ENCODE assay signal across 8 cellular contexts in the genomic region with DNA sequence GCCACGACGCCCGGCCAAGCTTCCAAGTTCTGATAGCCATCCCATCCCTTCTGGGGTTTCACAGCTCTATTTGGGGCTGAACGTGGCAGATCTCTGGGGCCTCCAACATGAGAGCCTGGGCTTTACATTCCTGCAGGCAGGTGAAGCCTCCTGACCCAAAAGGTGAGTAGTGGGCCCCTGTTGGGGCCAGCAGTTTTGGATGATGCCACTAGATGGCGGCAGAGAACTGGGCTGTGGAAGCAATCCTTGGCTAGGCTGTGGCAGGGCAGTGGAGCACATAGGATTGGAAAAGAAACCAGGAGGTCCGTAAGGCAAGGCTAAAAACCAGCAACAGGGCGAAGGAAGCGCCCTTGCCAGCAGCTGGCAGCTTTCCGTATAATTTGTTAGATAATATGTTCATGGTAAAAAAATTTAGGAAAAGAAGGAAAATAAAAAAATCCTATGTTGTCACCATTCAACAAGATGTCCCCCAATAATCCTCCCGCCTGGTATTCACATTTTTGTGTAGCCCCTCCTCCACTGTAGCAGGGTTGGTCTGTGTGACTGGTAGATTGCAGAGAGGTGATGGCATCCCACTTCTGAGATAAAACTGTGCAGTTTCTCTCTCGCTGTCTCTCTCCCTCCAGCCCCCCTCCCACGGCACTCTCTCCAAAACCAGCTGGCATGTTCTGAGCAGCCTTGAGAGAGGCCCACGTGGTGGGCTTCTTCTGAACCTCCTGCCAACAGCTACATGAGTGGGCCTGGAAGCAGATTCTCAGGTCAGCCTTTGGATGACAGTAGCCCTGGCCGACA. TPM values are rescaled to one million over a fixed set of nuclear protein-coding genes. Genes with fewer than 3 reads are reported as not detected.
DNase-seq lines count a peak whose midpoint lies in the region; ATAC-seq and TF ChIP-seq lines count a peak whose summit lies in the region.

No MANE protein-coding gene starts in this region.

- ATAC-seq in GM19463 (IDR thresholded peaks at IDR 0.05; ENCODE audit: unreplicated experiment) (peak; percentile 86), Right ventricle myocardium inferior (peak; percentile 72)

- WGBS in prostate gland, result 49% methylated on average over 14 of the region's 14 CpGs

- intact Hi-C loops in Caco-2 (cut with micrococcal nuclease; ENCODE audit: unreplicated experiment), result loop anchor here (1.0 to 10.0 kb wide), 3 partner anchors 37 to 1352 kb away; no protein-coding TSS in a partner anchor
- intact Hi-C loops in Right ventricle myocardium inferior (cut with DNase I), result loop anchor here (2.0 to 5.0 kb wide), 2 partner anchors 134 to 994 kb away; a partner anchor contains a TSS
- intact Hi-C loops in prostate gland (cut with DNase I), result no loop called here
- intact Hi-C loops in posterior vena cava (cut with DNase I), result no loop called here

- TF ChIP-seq CTCF in Caco-2 (IDR thresholded peaks at IDR 0.05; ENCODE audit: insufficient read depth in 1 of 2, low read depth in 1 of 2, low read length in 1 of 2, severe bottlenecking in 1 of 2, unreplicated experiment in 1 of 2) (peak; percentile 96 to 97), prostate gland (IDR thresholded peaks at IDR 0.05) (peak in 3 of 4 experiments; percentile 53 to 78 (median 61))

- TF ChIP-seq POLR2A in prostate gland (IDR thresholded peaks at IDR 0.05), result no peak

- H3K4me1 ChIP-seq in Caco-2 (no peaks in the 10 kb centered on the region), prostate gland (replicated peaks) (no peaks in the 10 kb centered on the region)

- H3K36me3 Mint-ChIP-seq in Caco-2 (ENCODE audit: insufficient read depth, unreplicated experiment), result no peaks in the 10 kb centered on the region

- no TSS peak for BruUV-seq in Caco-2 (replicated peaks; lab: Mats Ljungman, UMichigan)

- H3K27ac Mint-ChIP-seq in Caco-2 (ENCODE audit: unreplicated experiment), result no peak overlapping the region

- H3K27me3 ChIP-seq in Caco-2 (replicated peaks; ENCODE audit: control insufficient read depth, insufficient read depth, low read length) (no peaks in the 10 kb centered on the region), prostate gland (replicated peaks; ENCODE audit: insufficient read depth) (no peaks in the 10 kb centered on the region)

- H3K9me3 ChIP-seq in Caco-2 (no peaks in the 10 kb centered on the region), prostate gland (no peaks in the 10 kb centered on the region)

- peaks cover 3% of the 10 kb centered on the region for H3K27me3 Mint-ChIP-seq in Caco-2 (ENCODE audit: insufficient read depth, unreplicated experiment)

- H3K4me1 Mint-ChIP-seq in Caco-2 (ENCODE audit: low read depth, unreplicated experiment), result no peaks in the 10 kb centered on the region

- POLR2A ChIA-PET in Caco-2 (lab: Charles Lee), result no interaction called here

- H3K4me3 Mint-ChIP-seq in Caco-2 (ENCODE audit: unreplicated experiment), result no peak overlapping the region

- CTCF ChIA-PET in Caco-2 (lab: Charles Lee), result no interaction called here

- no peak overlapping the region for H3K27ac ChIP-seq in prostate gland

- no peak overlapping the region for H3K4me3 ChIP-seq in Caco-2 (ENCODE audit: low read depth, low read length)
- no peak overlapping the region for H3K4me3 ChIP-seq in Jurkat, Clone E6-1 (ENCODE audit: low read length)
- no peak overlapping the region for H3K4me3 ChIP-seq in prostate gland

- H3K9me3 Mint-ChIP-seq in Caco-2 (ENCODE audit: unreplicated experiment), result no peaks in the 10 kb centered on the region

- DNase-seq in Caco-2, result peak; percentile 70 to 82
- peak; percentile 42 for DNase-seq in Jurkat, Clone E6-1 (ENCODE audit: low read depth, low spot score)
- DNase-seq in SHP77 (lab: John Stamatoyannopoulos, UW), result peak; percentile 50 to 65
- peak; percentile 66 for DNase-seq in activated naive CD4-positive, alpha-beta T cell treated with anti-CD3 and anti-CD28 coated beads, Interleukin-2, amount 50 U/mL, for 16 hours
- DNase-seq in Right ventricle myocardium inferior (ENCODE audit: missing footprints), result peak; percentile 77
- peak; percentile 37 for DNase-seq in prostate gland (ENCODE audit: low spot score)
- DNase-seq in posterior vena cava (ENCODE audit: low spot score), result no peak

- H3K36me3 ChIP-seq in Caco-2 (ENCODE audit: control insufficient read depth, insufficient read depth, low read length) (no peaks in the 10 kb centered on the region), prostate gland (no peaks in the 10 kb centered on the region)

RNA-seq across cellular contexts. Expression of a gene that starts 43.6 kb away (rescaled TPM):
- not detected in 2 replicates for total RNA-seq in Caco-2 (2022)
- polyA plus RNA-seq in Jurkat, Clone E6-1 (2012; ENCODE audit: insufficient read depth, insufficient read length), result not detected
- total RNA-seq in Right ventricle myocardium inferior, result not detected
- not detected for total RNA-seq in prostate gland
- total RNA-seq in posterior vena cava, result not detected

Comparison
In these comparisons a context has a peak if more than half of its experiments do, and no peak if none do; other contexts are left out.
1. intact Hi-C loops: an anchor here in Caco-2 (1.0 to 10.0 kb wide) and Right ventricle myocardium inferior (2.0 to 5.0 kb wide); none called in prostate gland and posterior vena cava.